In the genomic region with DNA sequence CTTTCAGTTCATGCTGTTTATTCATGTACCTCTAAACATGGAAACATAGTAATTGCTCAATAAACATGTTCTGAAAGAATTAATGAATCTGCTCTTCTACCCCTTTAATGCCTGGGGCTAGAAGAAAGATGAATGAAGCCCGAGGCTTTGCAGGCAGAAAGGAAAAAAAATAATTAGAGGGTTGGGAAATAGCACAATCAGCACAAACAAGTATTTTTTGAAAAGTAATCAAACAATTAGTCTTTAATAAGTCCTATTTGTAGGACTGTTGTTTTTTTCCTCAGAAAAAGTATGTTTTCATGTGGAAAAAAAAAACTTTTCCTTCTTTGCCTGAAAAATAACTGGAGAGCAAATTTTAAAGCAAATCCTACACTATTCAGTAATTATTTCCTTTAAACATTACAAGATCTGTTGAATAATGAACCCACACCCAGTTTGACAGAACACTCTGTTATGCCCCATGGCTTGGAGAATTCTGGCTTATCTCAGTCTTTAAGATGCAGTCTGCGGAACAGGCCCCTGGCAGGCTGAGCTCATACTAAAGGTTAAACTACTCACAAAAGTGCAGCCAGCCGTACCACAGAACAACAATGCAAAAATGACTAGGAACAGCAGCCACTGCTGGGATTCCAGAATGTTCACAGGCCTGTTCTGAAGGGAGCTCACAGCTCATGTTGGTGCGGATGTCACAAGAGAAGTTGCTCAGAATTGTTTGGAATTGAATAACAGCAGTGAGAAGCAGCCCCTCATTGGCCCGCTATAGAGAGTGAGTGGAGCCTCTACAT, we compare ENCODE assay signal across 16 cellular contexts.
DNase-seq lines count a peak whose midpoint lies in the region; ATAC-seq and TF ChIP-seq lines count a peak whose summit lies in the region.
"Had no signal": no experiment of that assay in that cellular context is flagged by ENCODE, and none has a peak within 500 bp of the region (broad histone marks: within the 10 kb centered on the region; RNA-seq: fewer than 3 reads in every experiment).

No MANE protein-coding gene starts in this region.

- no peak for TF ChIP-seq CTCF in AG09319 (IDR thresholded peaks at IDR 0.05; ENCODE audit: low read depth, low read length)
- TF ChIP-seq CTCF in choroid plexus epithelial cell (conservative IDR thresholded peaks at IDR 0.05; ENCODE audit: low read depth, low read length) = no peak
- no peak for TF ChIP-seq CTCF in hepatocyte (IDR thresholded peaks at IDR 0.05; ENCODE audit: poor library complexity)
- TF ChIP-seq CTCF in natural killer cell (IDR thresholded peaks at IDR 0.05) = no peak
- TF ChIP-seq CTCF in MM.1S (IDR thresholded peaks at IDR 0.05; ENCODE audit: low read length) = no peak

- H3K27ac ChIP-seq in hepatocyte = no peak overlapping the region
- no peak overlapping the region for H3K27ac ChIP-seq in MM.1S (ENCODE audit: low read length)
- H3K27ac ChIP-seq: right lobe of liver had no signal

- H3K9ac ChIP-seq in MM.1S (ENCODE audit: low read length) = no peak overlapping the region

- DNase-seq in AG09319 (ENCODE audit: extremely low read depth, low read depth) (peak; percentile 22), choroid plexus epithelial cell (ENCODE audit: low read depth) (peak; percentile 88), hepatocyte (ENCODE audit: low spot score) (peak; percentile 17), renal cortical epithelial cell (ENCODE audit: low read depth) (peak; percentile 98), natural killer cell (no peak), MM.1S (no peak), anterior cingulate cortex (lab: John Stamatoyannopoulos, UW) (no peak)
- DNase-seq: activated CD4-positive, alpha-beta memory T cell treated with anti-CD3 and anti-CD28 coated beads for 36 hours; caudate nucleus; DMS153; Kasumi-1; NCI-H1930; right lobe of liver had no signal

- no peak for ATAC-seq in HG03196 (IDR thresholded peaks at IDR 0.05; ENCODE audit: unreplicated experiment)
- no peak for ATAC-seq in natural killer cell
- ATAC-seq: mucosa of descending colon had no signal

- H3K4me1 Mint-ChIP-seq in natural killer cell = no peaks in the 10 kb centered on the region

- H3K4me3 Mint-ChIP-seq in natural killer cell = no peak overlapping the region
- H3K4me3 Mint-ChIP-seq: activated CD4-positive, alpha-beta memory T cell treated with anti-CD3 and anti-CD28 coated beads for 36 hours had no signal

- peaks cover 0 to 2% of the 10 kb centered on the region in 2 donors for H3K9me3 Mint-ChIP-seq in natural killer cell
- H3K9me3 Mint-ChIP-seq: activated CD4-positive, alpha-beta memory T cell treated with anti-CD3 and anti-CD28 coated beads for 36 hours; activated T-helper 2 cell treated with anti-CD3 and anti-CD28 coated beads, Interferon-gamma antibody, Interleukin-2, Interleukin-4, amounts not matched to agents 10 μg/mL and 5 μg/mL and 100 μg/mL, durations not matched to agents 14 hours and 24 hours and 36 hours had no signal

- H3K4me1 ChIP-seq in hepatocyte (ENCODE audit: insufficient read depth) (no peaks in the 10 kb centered on the region), MM.1S (ENCODE audit: low read length) (no peaks in the 10 kb centered on the region)
- H3K4me1 ChIP-seq: right lobe of liver had no signal

- H3K27me3 ChIP-seq in hepatocyte (no peaks in the 10 kb centered on the region), MM.1S (replicated peaks; ENCODE audit: insufficient read depth, low read length) (no peaks in the 10 kb centered on the region)
- H3K27me3 ChIP-seq: right lobe of liver had no signal

- H2AFZ ChIP-seq in hepatocyte = no peak overlapping the region
- no peak overlapping the region for H2AFZ ChIP-seq in MM.1S (ENCODE audit: low read length)

- no peaks in the 10 kb centered on the region for H3K9me2 ChIP-seq in hepatocyte (replicated peaks; ENCODE audit: insufficient read depth)
- no peaks in the 10 kb centered on the region for H3K9me2 ChIP-seq in MM.1S (replicated peaks; ENCODE audit: insufficient read depth, low read length)

- H3K4me2 ChIP-seq in hepatocyte (no peak overlapping the region), MM.1S (ENCODE audit: low read depth, low read length) (no peak overlapping the region)

- intact Hi-C loops in natural killer cell (cut with micrococcal nuclease) = no loop called here

- H3K4me3 ChIP-seq in choroid plexus epithelial cell (ENCODE audit: low read depth, low read length) (no peak overlapping the region), hepatocyte (no peak overlapping the region), MM.1S (ENCODE audit: low read length) (no peak overlapping the region)
- H3K4me3 ChIP-seq: mucosa of descending colon, right lobe of liver had no signal

- H4K20me1 ChIP-seq in hepatocyte (ENCODE audit: insufficient read depth, poor library complexity, severe bottlenecking) = no peaks in the 10 kb centered on the region
- no peaks in the 10 kb centered on the region for H4K20me1 ChIP-seq in MM.1S (ENCODE audit: insufficient read depth, low read length)

- H3K36me3 ChIP-seq in hepatocyte (replicated peaks; ENCODE audit: insufficient read depth, low read depth) = no peaks in the 10 kb centered on the region
- H3K36me3 ChIP-seq in MM.1S (replicated peaks; ENCODE audit: insufficient read depth, low read length) = no peaks in the 10 kb centered on the region
- H3K36me3 ChIP-seq: right lobe of liver had no signal

- 85% methylated on average over 5 of the region's 5 CpGs for WGBS in hepatocyte (ENCODE audit: low lambda C conversion rate, missing lambda C conversion rate)

- H3K27me3 Mint-ChIP-seq in natural killer cell (ENCODE audit: low read depth in 2 of 2) = no peaks in the 10 kb centered on the region
- H3K27me3 Mint-ChIP-seq: activated CD4-positive, alpha-beta memory T cell treated with anti-CD3 and anti-CD28 coated beads for 36 hours had no signal

- no peaks in the 10 kb centered on the region for H3K79me2 ChIP-seq in hepatocyte
- H3K79me2 ChIP-seq in MM.1S (ENCODE audit: low read length) = no peaks in the 10 kb centered on the region

- no peaks in the 10 kb centered on the region for H3K9me3 ChIP-seq in hepatocyte (ENCODE audit: low read depth)
- no peaks in the 10 kb centered on the region for H3K9me3 ChIP-seq in MM.1S (replicated peaks; ENCODE audit: insufficient read depth, low read length)
- H3K9me3 ChIP-seq: mucosa of descending colon, right lobe of liver had no signal

- no peak overlapping the region for H3K27ac Mint-ChIP-seq in natural killer cell
- H3K27ac Mint-ChIP-seq: activated CD4-positive, alpha-beta memory T cell treated with anti-CD3 and anti-CD28 coated beads for 36 hours; activated T-helper 2 cell treated with anti-CD3 and anti-CD28 coated beads, Interferon-gamma antibody, Interleukin-2, Interleukin-4, amounts not matched to agents 10 μg/mL and 5 μg/mL and 100 μg/mL, durations not matched to agents 14 hours and 24 hours and 36 hours had no signal

- H3F3A ChIP-seq in MM.1S (ENCODE audit: insufficient read depth, low read length) = no peaks in the 10 kb centered on the region

- H3K36me3 Mint-ChIP-seq in natural killer cell = no peaks in the 10 kb centered on the region
- H3K36me3 Mint-ChIP-seq: activated CD4-positive, alpha-beta memory T cell treated with anti-CD3 and anti-CD28 coated beads for 36 hours had no signal

Comparison
In these comparisons a context has a peak if more than half of its experiments do, and no peak if none do; other contexts are left out.
1. DNase-seq: peak in AG09319 (single experiment), choroid plexus epithelial cell (single experiment), hepatocyte (single experiment) and renal cortical epithelial cell (single experiment); none in natural killer cell (single experiment), MM.1S (single experiment) and anterior cingulate cortex (0 of 58).